ENCODE assay signal across 20 cellular contexts in the genomic region with DNA sequence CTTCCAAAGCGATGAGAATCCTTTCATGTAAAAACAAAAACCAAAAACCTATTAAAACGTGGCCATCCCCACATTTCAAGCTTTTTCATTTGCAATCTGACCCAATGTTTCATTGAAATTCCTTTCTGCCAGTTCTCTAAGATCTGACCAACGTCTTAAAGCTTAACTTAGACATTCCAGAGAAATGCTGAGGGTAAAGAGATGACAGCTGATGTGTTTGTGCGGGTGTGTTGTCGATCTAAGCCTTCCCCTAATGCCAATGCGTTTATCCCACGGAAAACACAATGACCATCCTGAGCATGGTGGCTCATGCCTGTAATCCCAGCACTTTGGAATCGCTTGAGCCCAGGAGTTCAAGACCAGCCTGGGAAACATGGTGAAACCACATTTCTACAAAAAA. TPM values are rescaled to one million over a fixed set of nuclear protein-coding genes. Genes with fewer than 3 reads are reported as not detected.
"Had no signal": no experiment of that assay in that cellular context is flagged by ENCODE, and none has a peak within 500 bp of the region (broad histone marks: within the 10 kb centered on the region; RNA-seq: fewer than 3 reads in every experiment).

No MANE protein-coding gene starts in this region.

- H3K9me3 Mint-ChIP-seq: mesothelial cell of epicardium had no signal

- H3K27ac Mint-ChIP-seq: mesothelial cell of epicardium, naive B cell had no signal

- H3K27me3 ChIP-seq: esophagus muscularis mucosa, foreskin keratinocyte, gastroesophageal sphincter, heart left ventricle, hepatocyte, left lung had no signal

- H3K9me3 ChIP-seq: esophagus muscularis mucosa, gastroesophageal sphincter, heart left ventricle, left lung, lower lobe of right lung, mucosa of descending colon had no signal

- ATAC-seq: foreskin keratinocyte, gastroesophageal sphincter, heart left ventricle, left cardiac atrium, left lung, left ventricle myocardium superior, lower lobe of right lung, mucosa of descending colon had no signal

- H3K36me3 Mint-ChIP-seq: mesothelial cell of epicardium had no signal

- H3K4me2 ChIP-seq: hepatocyte had no signal

- H3K4me3 ChIP-seq: coronary artery, dorsolateral prefrontal cortex, esophagus muscularis mucosa, gastroesophageal sphincter, heart left ventricle, hepatocyte, left lung, lower lobe of right lung, mucosa of descending colon had no signal

- H3K27me3 Mint-ChIP-seq: naive B cell had no signal

- H3K4me1 ChIP-seq: esophagus muscularis mucosa, foreskin keratinocyte, gastroesophageal sphincter, heart left ventricle, left lung, lower lobe of right lung had no signal

- H3K4me3 Mint-ChIP-seq: mesothelial cell of epicardium, naive B cell had no signal

- H3K27ac ChIP-seq: coronary artery, dorsolateral prefrontal cortex, esophagus muscularis mucosa, foreskin keratinocyte, gastroesophageal sphincter, heart left ventricle, hepatocyte, left lung, lower lobe of right lung had no signal

- DNase-seq: dermis blood vessel endothelial cell; dorsolateral prefrontal cortex; effector CD4-positive, alpha-beta T cell; effector memory CD4-positive, alpha-beta T cell; foreskin keratinocyte; heart left ventricle; hypothalamus; left cardiac atrium; left lung; left ventricle myocardium superior; lower lobe of right lung; mesenchymal stem cell; mucosa of descending colon; naive B cell had no signal

RNA-seq across cellular contexts. Expression of gene TESMIN, which starts 6.4 kb away (rescaled TPM):
- total RNA-seq: myocyte had no signal
